ENCODE assay signal across 16 cellular contexts in the genomic region with DNA sequence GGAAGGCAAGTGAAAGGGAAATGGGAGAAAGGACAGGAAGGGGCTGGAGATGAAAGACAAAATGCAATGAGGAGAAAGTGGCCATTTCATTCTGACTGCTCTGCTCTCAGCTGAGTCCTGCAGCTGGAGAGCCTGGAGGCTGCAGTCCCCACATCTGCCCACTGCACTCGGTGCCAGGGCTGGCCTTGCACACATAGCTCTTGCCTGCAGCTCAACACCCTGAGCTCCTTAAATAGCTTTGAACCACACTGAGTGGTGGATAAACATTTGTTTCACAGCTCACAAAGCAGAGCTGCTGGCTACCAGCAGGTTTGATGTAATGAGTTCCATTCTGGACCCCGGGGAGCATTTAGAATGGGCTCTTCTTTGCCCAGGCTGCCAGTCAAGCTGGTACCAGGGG.
DNase-seq lines count a peak whose midpoint lies in the region; ATAC-seq and TF ChIP-seq lines count a peak whose summit lies in the region.
"Had no signal": no experiment of that assay in that cellular context is flagged by ENCODE, and none has a peak within 500 bp of the region (broad histone marks: within the 10 kb centered on the region; RNA-seq: fewer than 3 reads in every experiment).

No MANE protein-coding gene starts in this region.

- POLR2A ChIA-PET in WTC11 (lab: Charles Lee), result no interaction called here
- POLR2A ChIA-PET in T-cell (lab: Charles Lee), result no interaction called here

- dilution Hi-C loops in mammary epithelial cell (cut with HindIII; ENCODE audit: low sequenced_read_pairs), result no loop called here

- H3K9ac ChIP-seq in mammary epithelial cell (ENCODE audit: insufficient read depth, low read length), result no peak overlapping the region

- H3K9me3 Mint-ChIP-seq in WTC11 (0 out of 2 replicates have a peak, but pooled peaks cover 3% of the 10 kb centered on the region), T-cell (peaks cover 0 to 12% (median 0%) of the 10 kb centered on the region in 3 donors)
- H3K9me3 Mint-ChIP-seq: CD8-positive, alpha-beta T cell; effector memory CD8-positive, alpha-beta T cell had no signal

- 95% methylated on average over 2 of the region's 2 CpGs for WGBS in mammary epithelial cell (ENCODE audit: low coverage, missing lambda C conversion rate)

- no peak for TF ChIP-seq CTCF in WTC11 (IDR thresholded peaks at IDR 0.05)
- TF ChIP-seq CTCF in mucosa of descending colon (IDR thresholded peaks at IDR 0.05), result no peak
- TF ChIP-seq CTCF in mammary epithelial cell (conservative IDR thresholded peaks at IDR 0.05 in 1 of 2, IDR thresholded peaks at IDR 0.05 in 1 of 2; ENCODE audit: extremely low read depth in 1 of 2, insufficient read depth in 1 of 2, low read depth in 1 of 2, low read length in 2 of 2), result no peak

- intact Hi-C loops in mucosa of descending colon (cut with DNase I, micrococcal nuclease) (no loop called here), mammary epithelial cell (cut with micrococcal nuclease) (no loop called here)

- H3K27me3 Mint-ChIP-seq in WTC11 (ENCODE audit: low read depth) (peaks cover 3% of the 10 kb centered on the region), T-cell (peaks cover 0 to 4% of the 10 kb centered on the region in 2 donors)
- H3K27me3 Mint-ChIP-seq: T-helper 17 cell had no signal

- ATAC-seq in GM18498 (IDR thresholded peaks at IDR 0.05; ENCODE audit: unreplicated experiment), result peak; percentile 27
- peak; percentile 29 for ATAC-seq in WTC11
- ATAC-seq in mucosa of descending colon, result peak; percentile 36
- no peak for ATAC-seq in HG03135 (IDR thresholded peaks at IDR 0.05; ENCODE audit: unreplicated experiment)
- ATAC-seq in T-cell (replicated peaks in 1 of 4), result no peak
- ATAC-seq: CD8-positive, alpha-beta T cell; effector memory CD8-positive, alpha-beta T cell; foreskin keratinocyte had no signal

- in situ Hi-C loops in mammary epithelial cell (cut with MboI; ENCODE audit: low sequenced_read_pairs in 2 of 2), result no loop called here

- H4K20me1 ChIP-seq in mammary epithelial cell (ENCODE audit: insufficient read depth, low read length), result no peaks in the 10 kb centered on the region

- BruUV-seq in mammary epithelial cell (replicated peaks; lab: Mats Ljungman, UMichigan), result no TSS peak

- H3K9me3 ChIP-seq in mucosa of descending colon, result no peaks in the 10 kb centered on the region
- no peaks in the 10 kb centered on the region for H3K9me3 ChIP-seq in mammary epithelial cell (replicated peaks; ENCODE audit: insufficient read depth, low read length)
- H3K9me3 ChIP-seq: tibial nerve had no signal

- H3K27ac Mint-ChIP-seq in WTC11 (no peak overlapping the region), T-cell (no peak overlapping the region)
- H3K27ac Mint-ChIP-seq: CD8-positive, alpha-beta T cell; effector memory CD8-positive, alpha-beta T cell; T-helper 17 cell had no signal

- H3K4me1 Mint-ChIP-seq in WTC11 (peaks cover 20% of the 10 kb centered on the region), T-cell (no peaks in the 10 kb centered on the region)
- H3K4me1 Mint-ChIP-seq: T-helper 17 cell had no signal

- CTCF ChIA-PET in WTC11 (lab: Charles Lee) (no interaction called here), mammary epithelial cell (lab: Charles Lee; ENCODE audit: low non-redundant PET) (no interaction called here), T-cell (lab: Charles Lee) (no interaction called here)

- H2AFZ ChIP-seq in mammary epithelial cell (ENCODE audit: low read depth, low read length), result no peak overlapping the region

- H3K4me3 ChIP-seq in mucosa of descending colon (no peak overlapping the region), mammary epithelial cell (replicated peaks in 1 of 3; ENCODE audit: insufficient read depth in 1 of 3, low read depth in 2 of 3, low read length in 3 of 3) (no peak overlapping the region)
- H3K4me3 ChIP-seq: tibial nerve had no signal

- H3K4me3 Mint-ChIP-seq in WTC11 (no peak overlapping the region), T-cell (no peak overlapping the region)
- H3K4me3 Mint-ChIP-seq: CD8-positive, alpha-beta T cell; effector memory CD8-positive, alpha-beta T cell; T-helper 17 cell had no signal

- H3K4me1 ChIP-seq in mucosa of descending colon (ENCODE audit: low read depth) (no peaks in the 10 kb centered on the region), mammary epithelial cell (ENCODE audit: insufficient read depth, low read length) (peaks cover 4% of the 10 kb centered on the region)
- H3K4me1 ChIP-seq: foreskin keratinocyte had no signal

- DNase-seq in NAMALWA (ENCODE audit: low spot score) (peak; percentile 43), WTC11 (ENCODE audit: low spot score) (no peak), mucosa of descending colon (no peak), T-helper 9 cell (no peak), mammary epithelial cell (no peak), T-cell (no peak)
- DNase-seq: activated CD4-positive, alpha-beta T cell treated with anti-CD3 and anti-CD28 coated beads, Interleukin-2, amount 50 U/mL, for 4 hours; activated effector memory CD4-positive, alpha-beta T cell treated with Interleukin-2 at 50 U/mL for 16 hours; CD8-positive, alpha-beta T cell; effector memory CD8-positive, alpha-beta T cell; foreskin keratinocyte; NCI-H187; T-helper 17 cell had no signal

- H3K36me3 ChIP-seq in mucosa of descending colon (ENCODE audit: low read depth), result no peaks in the 10 kb centered on the region
- no peaks in the 10 kb centered on the region for H3K36me3 ChIP-seq in mammary epithelial cell (ENCODE audit: insufficient read depth, low read length)
- H3K36me3 ChIP-seq: tibial nerve had no signal

- no peaks in the 10 kb centered on the region for H3K27me3 ChIP-seq in mammary epithelial cell (ENCODE audit: insufficient read depth, low read length)
- H3K27me3 ChIP-seq: tibial nerve had no signal

- H3K36me3 Mint-ChIP-seq in WTC11 (no peaks in the 10 kb centered on the region), T-cell (no peaks in the 10 kb centered on the region)
- H3K36me3 Mint-ChIP-seq: CD8-positive, alpha-beta T cell had no signal

- H3K27ac ChIP-seq in mammary epithelial cell (ENCODE audit: insufficient read depth, low read depth, low read length), result no peak overlapping the region
- H3K27ac ChIP-seq: foreskin keratinocyte had no signal

- H3K79me2 ChIP-seq in mammary epithelial cell (ENCODE audit: insufficient read depth, low read length), result no peaks in the 10 kb centered on the region

- no peak overlapping the region for H3K4me2 ChIP-seq in mammary epithelial cell (ENCODE audit: insufficient read depth, low read depth, low read length)

TF ChIP-seq in WTC11, 78 proteins besides CTCF, POLR2A, EP300 and RAD21:
- no peak for TF ChIP-seq JAZF1 (CRISPR knock-in tag; IDR thresholded peaks at IDR 0.05)
- no peak for TF ChIP-seq SP1 (CRISPR knock-in tag; conservative IDR thresholded peaks at IDR 0.05)
- no peak for TF ChIP-seq SMAD4 (CRISPR knock-in tag; IDR thresholded peaks at IDR 0.05)
- TF ChIP-seq SMAD3 (CRISPR knock-in tag; IDR thresholded peaks at IDR 0.05; ENCODE audit: borderline replicate concordance), result no peak
- TF ChIP-seq FOXK1 (CRISPR knock-in tag; IDR thresholded peaks at IDR 0.05), result no peak
- TF ChIP-seq GRHL2 (CRISPR knock-in tag; IDR thresholded peaks at IDR 0.05; ENCODE audit: insufficient replicate concordance, severe bottlenecking), result no peak

Comparison
In these comparisons a context has a peak if more than half of its experiments do, and no peak if none do; other contexts are left out.
1. ATAC-seq: peak in GM18498 (single experiment), WTC11 (single experiment) and mucosa of descending colon (single experiment); none in HG03135 (single experiment) and T-cell (0 of 4).